In the genomic region with DNA sequence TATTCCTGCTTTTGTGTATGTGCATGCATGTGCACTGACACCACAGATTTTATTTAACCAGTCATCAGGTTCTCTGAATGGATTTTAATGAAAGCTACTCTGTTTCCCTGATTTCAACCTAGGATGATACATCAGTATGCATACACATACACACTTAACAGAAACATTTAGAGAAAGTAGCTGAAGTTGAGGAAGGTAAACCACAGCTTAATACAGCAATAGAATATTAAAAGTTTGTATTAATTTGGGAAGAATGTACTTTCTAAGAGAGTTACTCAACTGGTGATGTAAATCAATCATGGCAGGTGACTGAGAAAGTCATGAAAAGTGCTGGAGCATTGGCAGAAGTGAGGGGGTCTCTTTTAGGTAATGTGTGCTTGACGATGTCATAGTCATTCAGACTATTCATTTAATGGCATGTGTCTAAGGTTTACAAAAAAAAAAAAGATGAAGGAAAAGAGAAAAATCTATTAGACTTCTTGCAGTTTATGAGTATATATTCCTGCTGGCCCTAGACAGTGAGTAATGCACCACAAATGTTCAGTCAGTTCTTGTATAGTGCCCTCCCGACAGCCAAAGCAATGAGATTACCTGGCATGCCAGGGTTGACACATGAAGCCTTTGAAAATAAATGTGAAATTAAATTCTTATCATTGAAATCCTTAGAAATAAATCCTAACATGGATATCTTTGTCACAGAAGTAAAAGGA, we compare ENCODE assay signal across 26 cellular contexts.
A peak's percentile ranks its signal among the peaks of the same experiment; 100 is the strongest.
DNase-seq lines count a peak whose midpoint lies in the region; ATAC-seq, FAIRE-seq and TF ChIP-seq lines count a peak whose summit lies in the region.
"Had no signal": no experiment of that assay in that cellular context is flagged by ENCODE, and none has a peak within 500 bp of the region (broad histone marks: within the 10 kb centered on the region; RNA-seq: fewer than 3 reads in every experiment).

No MANE protein-coding gene starts in this region.

- H3K27me3 ChIP-seq in left ventricle myocardium inferior (ENCODE audit: low read depth) (no peaks in the 10 kb centered on the region), right atrium auricular region (no peaks in the 10 kb centered on the region), astrocyte (ENCODE audit: insufficient read depth, low read length) (no peaks in the 10 kb centered on the region), keratinocyte (ENCODE audit: control insufficient read depth, extremely low read depth, insufficient read depth, low read length) (no peaks in the 10 kb centered on the region), esophagus squamous epithelium (no peaks in the 10 kb centered on the region), pancreas (no peaks in the 10 kb centered on the region)
- H3K27me3 ChIP-seq: cardiac muscle cell, stomach, tibial nerve had no signal

- TF ChIP-seq CTCF in left ventricle myocardium inferior (IDR thresholded peaks at IDR 0.05; ENCODE audit: borderline replicate concordance) (no peak), right atrium auricular region (IDR thresholded peaks at IDR 0.05) (no peak), astrocyte (IDR thresholded peaks at IDR 0.05; ENCODE audit: insufficient read depth, low read depth, low read length) (no peak), keratinocyte (optimal IDR thresholded peaks at IDR 0.05 in 1 of 3, IDR thresholded peaks at IDR 0.05 in 1 of 3, conservative IDR thresholded peaks at IDR 0.05 in 1 of 3; ENCODE audit: extremely low read depth in 1 of 3, insufficient read depth in 2 of 3, low read length in 3 of 3) (no peak), esophagus squamous epithelium (IDR thresholded peaks at IDR 0.05) (no peak), pancreas (IDR thresholded peaks at IDR 0.05) (no peak)

- no peaks in the 10 kb centered on the region for H3K9me1 ChIP-seq in keratinocyte (ENCODE audit: control insufficient read depth, extremely low read depth, insufficient read depth, low read length)

- DNase-seq in left ventricle myocardium inferior (no peak), right atrium auricular region (ENCODE audit: low spot score) (no peak), astrocyte (ENCODE audit: low read depth) (peak; percentile 56), keratinocyte (ENCODE audit: low read depth, low spot score) (no peak), esophagus squamous epithelium (lab: John Stamatoyannopoulos, UW) (no peak), pancreas (no peak)
- DNase-seq in stimulated activated CD4-positive, alpha-beta T cell treated with anti-CD3 and anti-CD28 coated beads, Interleukin-4, amount 100 ng/mL, for 24 hours, result no peak
- DNase-seq: 8988T; activated CD8-positive, alpha-beta memory T cell treated with anti-CD3 and anti-CD28 coated beads for 24 hours; activated T-cell treated with anti-CD3 and anti-CD28 coated beads, Interleukin-2, amount 50 U/mL, for 24 hours; dermis blood vessel endothelial cell; DND-41; foreskin melanocyte; hypothalamus; NCI-H1417 treated with DMSO at 0.1 percent for 48 hours; NCI-H748 treated with DMSO at 0.1 percent for 48 hours; nucleus accumbens; retina; SHP77 treated with DMSO at 0.1 percent for 48 hours; stomach; T-helper 1 cell had no signal

- peak overlapping the region; percentile 91 for H3K27ac Mint-ChIP-seq in astrocyte (ENCODE audit: unreplicated experiment)
- H3K27ac Mint-ChIP-seq: activated T-cell treated with anti-CD3 and anti-CD28 coated beads, Interleukin-2, amount 50 U/mL, for 24 hours; B cell had no signal

- H3K79me2 ChIP-seq in astrocyte (ENCODE audit: insufficient read depth, low read length) (peaks cover 19% of the 10 kb centered on the region), keratinocyte (ENCODE audit: control insufficient read depth, insufficient read depth, low read length) (no peaks in the 10 kb centered on the region)

- no peaks in the 10 kb centered on the region for H3K27me3 Mint-ChIP-seq in astrocyte (ENCODE audit: low read depth, unreplicated experiment)
- H3K27me3 Mint-ChIP-seq: activated T-cell treated with anti-CD3 and anti-CD28 coated beads, Interleukin-2, amount 50 U/mL, for 24 hours; B cell had no signal

- peaks cover 6% of the 10 kb centered on the region for H3K36me3 Mint-ChIP-seq in astrocyte (ENCODE audit: low read depth, unreplicated experiment)

- H2AFZ ChIP-seq in astrocyte (ENCODE audit: low read depth, low read length), result no peak overlapping the region
- no peak overlapping the region for H2AFZ ChIP-seq in keratinocyte (ENCODE audit: control insufficient read depth, low read length)

- no peaks in the 10 kb centered on the region for H3K9me3 ChIP-seq in left ventricle myocardium inferior (replicated peaks)
- H3K9me3 ChIP-seq in right atrium auricular region, result no peaks in the 10 kb centered on the region
- no peaks in the 10 kb centered on the region for H3K9me3 ChIP-seq in astrocyte (ENCODE audit: insufficient read depth, low read depth, low read length)
- H3K9me3 ChIP-seq in keratinocyte (ENCODE audit: control insufficient read depth, low read depth, low read length), result no peaks in the 10 kb centered on the region
- H3K9me3 ChIP-seq in esophagus squamous epithelium, result no peaks in the 10 kb centered on the region
- H3K9me3 ChIP-seq in pancreas, result no peaks in the 10 kb centered on the region
- H3K9me3 ChIP-seq: stomach, tibial nerve had no signal

- 76 to 82% methylated on average over 2 of the region's 2 CpGs for WGBS in esophagus squamous epithelium, 2 donors
- WGBS in pancreas, 2 donors, result 92% methylated on average over 2 of the region's 2 CpGs

- FAIRE-seq in astrocyte (lab: Jason Lieb, UNC), result peak; percentile 54
- FAIRE-seq in keratinocyte (lab: Jason Lieb, UNC), result peak; percentile 71
- no peak for FAIRE-seq in pancreas (lab: Jason Lieb, UNC)
- FAIRE-seq: islet of Langerhans had no signal

- peak overlapping the region; percentile 14 for H3K27ac ChIP-seq in left ventricle myocardium inferior (replicated peaks)
- no peak overlapping the region for H3K27ac ChIP-seq in right atrium auricular region
- H3K27ac ChIP-seq in astrocyte (ENCODE audit: low read depth, low read length), result peak overlapping the region; percentile 35
- peak overlapping the region; percentile 39 for H3K27ac ChIP-seq in keratinocyte (ENCODE audit: control insufficient read depth, insufficient read depth, low read length)
- H3K27ac ChIP-seq in esophagus squamous epithelium, result no peak overlapping the region
- H3K27ac ChIP-seq in pancreas, result no peak overlapping the region
- H3K27ac ChIP-seq: stomach, tibial nerve had no signal

- H3K9ac ChIP-seq in astrocyte (ENCODE audit: low read length) (no peak overlapping the region), keratinocyte (ENCODE audit: control insufficient read depth, extremely low read depth, insufficient read depth, low read length) (no peak overlapping the region)

- ATAC-seq in HG02623 (IDR thresholded peaks at IDR 0.05; ENCODE audit: unreplicated experiment) (no peak), pancreas (no peak)

- H3K4me1 Mint-ChIP-seq in astrocyte (ENCODE audit: low read depth, unreplicated experiment), result peaks cover 50% of the 10 kb centered on the region
- H3K4me1 Mint-ChIP-seq: B cell had no signal

- H3K9me3 Mint-ChIP-seq in astrocyte (ENCODE audit: unreplicated experiment), result no peaks in the 10 kb centered on the region
- H3K9me3 Mint-ChIP-seq: activated T-cell treated with anti-CD3 and anti-CD28 coated beads, Interleukin-2, amount 50 U/mL, for 24 hours had no signal

- dilution Hi-C loops in keratinocyte (cut with MboI; ENCODE audit: extremely low pct_ligation_motif_present, low sequenced_read_pairs), result no loop called here

- H4K20me1 ChIP-seq in astrocyte (ENCODE audit: insufficient read depth, low read length), result no peaks in the 10 kb centered on the region
- H4K20me1 ChIP-seq in keratinocyte (ENCODE audit: control insufficient read depth, extremely low read depth, insufficient read depth, low read length), result no peaks in the 10 kb centered on the region

- H3K4me1 ChIP-seq in left ventricle myocardium inferior (peaks cover 77% of the 10 kb centered on the region), right atrium auricular region (peaks cover 0 to 40% of the 10 kb centered on the region in 2 donors), astrocyte (ENCODE audit: insufficient read depth, low read length) (peaks cover 13% of the 10 kb centered on the region), keratinocyte (ENCODE audit: control insufficient read depth, extremely low read depth, insufficient read depth, low read length) (peaks cover 19% of the 10 kb centered on the region), esophagus squamous epithelium (no peaks in the 10 kb centered on the region), pancreas (no peaks in the 10 kb centered on the region)

- no peak overlapping the region for H3K4me3 Mint-ChIP-seq in astrocyte (ENCODE audit: unreplicated experiment)
- H3K4me3 Mint-ChIP-seq: activated T-cell treated with anti-CD3 and anti-CD28 coated beads, Interleukin-2, amount 50 U/mL, for 24 hours; B cell had no signal

- intact Hi-C loops in left ventricle myocardium inferior (cut with micrococcal nuclease) (no loop called here), esophagus squamous epithelium (cut with DNase I) (no loop called here), pancreas (cut with DNase I) (no loop called here)

- peak overlapping the region; percentile 5 for H3K4me2 ChIP-seq in astrocyte (ENCODE audit: low read length)
- peak overlapping the region; percentile 46 for H3K4me2 ChIP-seq in keratinocyte (ENCODE audit: control insufficient read depth, extremely low read depth, insufficient read depth, low read depth, low read length)

- H3K4me3 ChIP-seq in left ventricle myocardium inferior, result no peak overlapping the region
- H3K4me3 ChIP-seq in right atrium auricular region, result no peak overlapping the region
- no peak overlapping the region for H3K4me3 ChIP-seq in astrocyte (ENCODE audit: insufficient read depth, low read depth, low read length)
- H3K4me3 ChIP-seq in keratinocyte (ENCODE audit: control insufficient read depth in 2 of 3, extremely low read depth in 1 of 3, insufficient read depth in 2 of 3, low read depth in 1 of 3, low read length in 3 of 3), result no peak overlapping the region
- no peak overlapping the region for H3K4me3 ChIP-seq in esophagus squamous epithelium
- H3K4me3 ChIP-seq in pancreas, result no peak overlapping the region
- H3K4me3 ChIP-seq: cardiac muscle cell, stomach, tibial nerve had no signal

- TF ChIP-seq POLR2A in esophagus squamous epithelium (IDR thresholded peaks at IDR 0.05), result no peak

- H3K36me3 ChIP-seq in left ventricle myocardium inferior, result no peaks in the 10 kb centered on the region
- H3K36me3 ChIP-seq in right atrium auricular region, result no peaks in the 10 kb centered on the region
- no peaks in the 10 kb centered on the region for H3K36me3 ChIP-seq in astrocyte (ENCODE audit: insufficient read depth, low read length)
- H3K36me3 ChIP-seq in keratinocyte (ENCODE audit: control insufficient read depth in 2 of 2, extremely low read depth in 1 of 2, insufficient read depth in 2 of 2, low read length in 2 of 2), result no peaks in the 10 kb centered on the region
- no peaks in the 10 kb centered on the region for H3K36me3 ChIP-seq in esophagus squamous epithelium
- H3K36me3 ChIP-seq in pancreas, result no peaks in the 10 kb centered on the region
- H3K36me3 ChIP-seq: cardiac muscle cell, stomach, tibial nerve had no signal

Comparison
In these comparisons a context has a peak if more than half of its experiments do, and no peak if none do; other contexts are left out.
1. H3K27ac ChIP-seq: peak in left ventricle myocardium inferior (single experiment), astrocyte (single experiment) and keratinocyte (single experiment); none in right atrium auricular region (0 of 2), esophagus squamous epithelium (0 of 4) and pancreas (0 of 4).